In genomic region chr17:18043491-18043890, GRCh38 we compare ENCODE assay signal across 1 cellular context.
TF ChIP-seq lines count a peak whose summit lies in the region.

No MANE protein-coding gene starts in this region.

TF ChIP-seq in IMR-90, 13 proteins besides CTCF, POLR2A, EP300 and RAD21:
- TF ChIP-seq MAFK (IDR thresholded peaks at IDR 0.05; ENCODE audit: low read depth, low read length), result no peak
- TF ChIP-seq SMC3 (IDR thresholded peaks at IDR 0.05; ENCODE audit: low read depth, low read length), result peak; percentile 24; the same call in 1 of the 2 replicates
